In genomic region chr16:59754854-59755253, GRCh38 we compare ENCODE assay signal across 1 cellular context.
TF ChIP-seq lines count a peak whose summit lies in the region.

No MANE protein-coding gene starts in this region.

TF ChIP-seq in H1, 55 proteins besides CTCF, POLR2A, EP300 and RAD21 (continued from another document):
- TF ChIP-seq BACH1 (IDR thresholded peaks at IDR 0.05; ENCODE audit: low read length), result no peak
- no peak for TF ChIP-seq E2F6 (IDR thresholded peaks at IDR 0.05)
- no peak for TF ChIP-seq EZH2 (IDR thresholded peaks at IDR 0.05; ENCODE audit: low read depth, low read length, severe bottlenecking)
- no peak for TF ChIP-seq CHD2 (IDR thresholded peaks at IDR 0.05; ENCODE audit: low read length)
- no peak for TF ChIP-seq JUND (IDR thresholded peaks at IDR 0.05; ENCODE audit: low read length)
